Comparison of ENCODE assay signal across 28 cellular contexts in the genomic region with DNA sequence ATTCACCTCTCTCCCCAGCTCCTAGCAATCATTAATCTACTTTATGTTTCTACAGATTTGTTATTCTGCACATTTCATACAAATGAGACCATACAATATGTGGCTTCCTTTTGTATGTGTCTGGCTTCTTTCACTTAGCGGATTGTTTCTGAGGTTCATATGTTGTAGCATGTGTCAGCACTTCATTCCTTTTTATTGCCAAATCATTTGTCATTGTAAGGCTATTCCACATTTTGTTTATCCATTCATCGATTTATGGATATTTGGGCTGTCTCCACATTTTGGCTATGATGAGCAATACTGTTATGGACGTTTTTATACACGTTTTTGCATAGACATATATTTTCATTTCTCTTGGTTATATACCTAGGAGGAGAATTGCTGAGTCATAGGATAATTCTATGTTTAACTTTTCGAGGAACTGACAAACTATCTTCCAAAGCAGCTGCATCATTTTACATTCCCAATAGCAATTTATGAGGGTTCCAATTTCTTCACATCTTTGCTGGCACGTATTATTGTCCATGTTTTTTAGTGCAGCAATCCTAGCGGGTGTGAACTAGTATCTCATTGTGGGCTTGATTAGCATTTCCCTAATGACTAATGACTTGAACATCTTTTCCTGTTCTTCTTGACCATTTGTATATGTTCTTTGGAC. TPM values are rescaled to one million over a fixed set of nuclear protein-coding genes. Genes with fewer than 3 reads are reported as not detected.
DNase-seq lines count a peak whose midpoint lies in the region; ATAC-seq, FAIRE-seq and TF ChIP-seq lines count a peak whose summit lies in the region.
"Had no signal": no experiment of that assay in that cellular context is flagged by ENCODE, and none has a peak within 500 bp of the region (broad histone marks: within the 10 kb centered on the region; RNA-seq: fewer than 3 reads in every experiment).

No MANE protein-coding gene starts in this region.

- no peak for ATAC-seq in GM21515 (IDR thresholded peaks at IDR 0.05; ENCODE audit: unreplicated experiment)
- ATAC-seq: activated naive CD8-positive, alpha-beta T cell treated with anti-CD3 and anti-CD28 coated beads, Interleukin-2, amount 50 U/mL, for 24 hours; CD8-positive, alpha-beta T cell; stimulated activated naive CD8-positive, alpha-beta T cell treated with anti-CD3 and anti-CD28 coated beads, Interleukin-15, amount 100 ng/mL, for 72 hours had no signal

- peak overlapping the region; percentile 54 for H3K4me2 ChIP-seq in keratinocyte (ENCODE audit: control insufficient read depth, extremely low read depth, insufficient read depth, low read depth, low read length)
- H3K4me2 ChIP-seq: SK-N-SH had no signal

- H3K4me3 ChIP-seq in epithelial cell of esophagus (ENCODE audit: low read length) = no peak overlapping the region
- peak overlapping the region in 2 of 3 experiments; percentile 22 to 27 for H3K4me3 ChIP-seq in keratinocyte (ENCODE audit: control insufficient read depth in 2 of 3, extremely low read depth in 1 of 3, insufficient read depth in 2 of 3, low read depth in 1 of 3, low read length in 3 of 3)
- H3K4me3 ChIP-seq: Peyer's patch, tibial nerve had no signal

- no peaks in the 10 kb centered on the region for H3K36me3 ChIP-seq in keratinocyte (ENCODE audit: control insufficient read depth in 2 of 2, extremely low read depth in 1 of 2, insufficient read depth in 2 of 2, low read length in 2 of 2)
- H3K36me3 ChIP-seq: brain microvascular endothelial cell, Peyer's patch, tibial nerve had no signal

- POLR2A ChIA-PET in RWPE1 (lab: Yijun Ruan, JAX; ENCODE audit: low non-redundant PET) = no interaction called here

- H2AFZ ChIP-seq in keratinocyte (ENCODE audit: control insufficient read depth, low read length) = no peak overlapping the region

- peak; percentile 63 for FAIRE-seq in keratinocyte (lab: Jason Lieb, UNC)
- FAIRE-seq: GM12891, GM19239 had no signal

- TF ChIP-seq CTCF in RWPE1 (conservative IDR thresholded peaks at IDR 0.05; ENCODE audit: low read depth) (no peak), epithelial cell of esophagus (IDR thresholded peaks at IDR 0.05; ENCODE audit: insufficient read depth, low read depth, low read length, missing control alignments) (peak; percentile 27), keratinocyte (optimal IDR thresholded peaks at IDR 0.05 in 1 of 3, IDR thresholded peaks at IDR 0.05 in 1 of 3, conservative IDR thresholded peaks at IDR 0.05 in 1 of 3; ENCODE audit: extremely low read depth in 1 of 3, insufficient read depth in 2 of 3, low read length in 3 of 3) (peak in 1 of 3 experiments; percentile 8)

- no peak overlapping the region for H3K9ac ChIP-seq in keratinocyte (ENCODE audit: control insufficient read depth, extremely low read depth, insufficient read depth, low read length)
- H3K9ac ChIP-seq: SK-N-SH had no signal

- peak; percentile 77 for DNase-seq in HCEC 1CT
- DNase-seq in RWPE1 (ENCODE audit: low spot score) = no peak
- DNase-seq in epithelial cell of esophagus (ENCODE audit: low read depth) = peak; percentile 75
- no peak for DNase-seq in keratinocyte (ENCODE audit: low read depth, low spot score)
- DNase-seq in caudate nucleus (lab: John Stamatoyannopoulos, UW) = no peak
- no peak for DNase-seq in stimulated activated CD4-positive, alpha-beta T cell treated with anti-CD3 and anti-CD28 coated beads, Interleukin-12 subunit alpha, Interleukin-12 subunit beta, amount 100 ng/mL, for 4 hours
- DNase-seq: activated B cell treated with CpG ODN at 0.5 μM for 24 hours; activated CD4-positive, alpha-beta T cell treated with anti-CD3 and anti-CD28 coated beads, Interleukin-2, amount 50 U/mL, for 48 hours; activated naive CD8-positive, alpha-beta T cell treated with anti-CD3 and anti-CD28 coated beads, Interleukin-2, amount 50 U/mL, for 24 hours; AML-193; brain microvascular endothelial cell; CD8-positive, alpha-beta T cell; DMS79; glutamatergic neuron; naive B cell; NCI-H1436; NCI-H2107; NCI-H510A; NK-92 treated with Interleukin-12 subunit alpha and Interleukin-12 subunit beta, amount 100 ng/mL, for 24 hours; nucleus accumbens; Peyer's patch; SK-N-SH; stimulated activated CD4-positive, alpha-beta T cell treated with anti-CD3 and anti-CD28 coated beads, Interleukin-4, amount 100 ng/mL, for 4 hours; stimulated activated naive CD8-positive, alpha-beta T cell treated with anti-CD3 and anti-CD28 coated beads, Interleukin-15, amount 100 ng/mL, for 72 hours had no signal

- peaks cover 25% of the 10 kb centered on the region for H3K4me1 ChIP-seq in keratinocyte (ENCODE audit: control insufficient read depth, extremely low read depth, insufficient read depth, low read length)
- H3K4me1 ChIP-seq: Peyer's patch, tibial nerve had no signal

- H3K27ac ChIP-seq in RWPE1 (peak overlapping the region; percentile 66), keratinocyte (ENCODE audit: control insufficient read depth, insufficient read depth, low read length) (peak overlapping the region; percentile 36), caudate nucleus (ENCODE audit: low read depth, low read length) (no peak overlapping the region)
- H3K27ac ChIP-seq: brain microvascular endothelial cell, Peyer's patch, tibial nerve had no signal

- H3K27me3 ChIP-seq in keratinocyte (ENCODE audit: control insufficient read depth, extremely low read depth, insufficient read depth, low read length) = no peaks in the 10 kb centered on the region
- H3K27me3 ChIP-seq: brain microvascular endothelial cell, Peyer's patch, tibial nerve had no signal

- H4K20me1 ChIP-seq in keratinocyte (ENCODE audit: control insufficient read depth, extremely low read depth, insufficient read depth, low read length) = no peaks in the 10 kb centered on the region

- CTCF ChIA-PET in RWPE1 (lab: Yijun Ruan, JAX) = interaction anchor here (0.6 kb wide), 1 partner anchor 496 kb away, joined by 3 read pairs; no protein-coding TSS in a partner anchor

- no peaks in the 10 kb centered on the region for H3K9me3 ChIP-seq in keratinocyte (ENCODE audit: control insufficient read depth, low read depth, low read length)
- H3K9me3 ChIP-seq: Peyer's patch, SK-N-SH, tibial nerve had no signal

- dilution Hi-C loops in keratinocyte (cut with MboI; ENCODE audit: extremely low pct_ligation_motif_present, low sequenced_read_pairs) = no loop called here

- H3K9me1 ChIP-seq in keratinocyte (ENCODE audit: control insufficient read depth, extremely low read depth, insufficient read depth, low read length) = no peaks in the 10 kb centered on the region

- H3K79me2 ChIP-seq in keratinocyte (ENCODE audit: control insufficient read depth, insufficient read depth, low read length) = no peaks in the 10 kb centered on the region

RNA-seq across cellular contexts. Expression of a gene that starts 48.1 kb away (rescaled TPM):
- polyA plus RNA-seq in keratinocyte = 10.4 to 13.8 TPM (median 12.6 TPM) in 3 replicates
- polyA plus RNA-seq in keratinocyte (2011; ENCODE audit: low read depth) = 14.3 TPM
- polyA plus RNA-seq in keratinocyte (2011; cell fraction: cytosol; rRNA removed) = 5.1 and 6.1 TPM in 2 replicates
- 46.9 and 56.0 TPM in 2 replicates for polyA plus RNA-seq in keratinocyte (2011; cell fraction: nucleus; rRNA removed)
- polyA plus RNA-seq in keratinocyte (2012; ENCODE audit: low replicate concordance) = 7.2 and 16.5 TPM in 2 replicates
- polyA minus RNA-seq in keratinocyte = 13.5 to 33.2 TPM (median 21.9 TPM) in 3 replicates
- 5.2 TPM for polyA minus RNA-seq in keratinocyte (2011; cell fraction: cytosol; rRNA and poly(A)+ RNA removed)
- polyA minus RNA-seq in keratinocyte (2011; cell fraction: nucleus; rRNA and poly(A)+ RNA removed) = 15.9 and 22.5 TPM in 2 replicates

RNA-seq across cellular contexts. Expression of a gene that starts 53.4 kb away (rescaled TPM):
- polyA plus RNA-seq in keratinocyte = 46.0 to 83.1 TPM (median 81.1 TPM) in 3 replicates
- 20.8 TPM for polyA plus RNA-seq in keratinocyte (2011; ENCODE audit: low read depth)
- 69.5 and 98.6 TPM in 2 replicates for polyA plus RNA-seq in keratinocyte (2011; cell fraction: cytosol; rRNA removed)
- 90.7 and 95.7 TPM in 2 replicates for polyA plus RNA-seq in keratinocyte (2011; cell fraction: nucleus; rRNA removed)
- 25.7 and 29.6 TPM in 2 replicates for polyA plus RNA-seq in keratinocyte (2012; ENCODE audit: low replicate concordance)
- polyA minus RNA-seq in keratinocyte = 48.2 to 76.0 TPM (median 73.5 TPM) in 3 replicates
- polyA minus RNA-seq in keratinocyte (2011; cell fraction: cytosol; rRNA and poly(A)+ RNA removed) = 39.1 TPM
- polyA minus RNA-seq in keratinocyte (2011; cell fraction: nucleus; rRNA and poly(A)+ RNA removed) = 21.6 and 33.7 TPM in 2 replicates

Comparison
In these comparisons a context has a peak if more than half of its experiments do, and no peak if none do; other contexts are left out.
1. DNase-seq: peak in HCEC 1CT (single experiment) and epithelial cell of esophagus (single experiment); none in RWPE1 (single experiment), keratinocyte (single experiment), caudate nucleus (0 of 61) and stimulated activated CD4-positive, alpha-beta T cell treated with anti-CD3 and anti-CD28 coated beads, Interleukin-12 subunit alpha, Interleukin-12 subunit beta, amount 100 ng/mL, for 4 hours (single experiment).